ENCODE assay signal across 20 cellular contexts in the genomic region with DNA sequence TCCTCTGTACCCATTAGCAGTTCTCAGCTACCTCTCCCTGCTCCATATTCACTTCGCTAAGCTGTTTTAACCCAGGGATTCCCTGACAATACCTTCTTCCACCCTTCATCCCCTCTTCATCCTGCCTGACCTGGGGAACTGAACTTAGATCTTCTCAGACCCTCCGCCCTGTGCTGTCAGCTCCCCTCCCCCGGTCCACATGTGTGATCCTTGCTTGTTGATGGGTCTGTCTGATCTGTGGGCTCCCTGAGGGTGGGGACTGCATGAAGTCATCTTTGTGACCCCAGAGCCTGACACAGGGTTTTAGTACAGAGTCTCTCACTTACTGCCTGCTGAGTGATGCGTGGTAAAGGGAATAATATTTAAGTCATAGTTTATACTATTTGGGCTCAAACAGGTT.
"Had no signal": no experiment of that assay in that cellular context is flagged by ENCODE, and none has a peak within 500 bp of the region (broad histone marks: within the 10 kb centered on the region; RNA-seq: fewer than 3 reads in every experiment).

No MANE protein-coding gene starts in this region.

- H3K4me3 Mint-ChIP-seq: activated naive CD8-positive, alpha-beta T cell treated with anti-CD3 and anti-CD28 coated beads for 36 hours; brain; mesothelial cell of epicardium; natural killer cell treated with Interleukin-12 subunit alpha and Interleukin-12 subunit beta and Interleukin-15 and Interleukin-18, amount 100 ng/mL, for 72 hours; stimulated activated memory B cell treated with anti-CD40 and anti-IgM and Interleukin-4, amounts not matched to agents 10 μg/mL and 1 μg/mL and 100 μg/mL, for 72 hours; T-cell had no signal

- H3K9me3 Mint-ChIP-seq: mesothelial cell of epicardium; natural killer cell treated with Interleukin-12 subunit alpha and Interleukin-12 subunit beta and Interleukin-15 and Interleukin-18, amount 100 ng/mL, for 72 hours; T-cell had no signal

- H3K27me3 Mint-ChIP-seq: activated naive CD8-positive, alpha-beta T cell treated with anti-CD3 and anti-CD28 coated beads for 36 hours; brain; natural killer cell treated with Interleukin-12 subunit alpha and Interleukin-12 subunit beta and Interleukin-15 and Interleukin-18, amount 100 ng/mL, for 72 hours; stimulated activated memory B cell treated with anti-CD40 and anti-IgM and Interleukin-4, amounts not matched to agents 10 μg/mL and 1 μg/mL and 100 μg/mL, for 72 hours; T-cell had no signal

- ATAC-seq: activated CD4-positive, CD25-positive, alpha-beta regulatory T cell treated with anti-CD3 and anti-CD28 coated beads, Interleukin-2, amount 50 U/mL, for 24 hours; left lobe of liver; stimulated activated memory B cell treated with anti-CD40 and anti-IgM and Interleukin-4, amounts not matched to agents 10 μg/mL and 1 μg/mL and 100 μg/mL, for 72 hours; T-cell had no signal

- H3K4me1 Mint-ChIP-seq: activated naive CD8-positive, alpha-beta T cell treated with anti-CD3 and anti-CD28 coated beads for 36 hours; brain; mesothelial cell of epicardium; stimulated activated memory B cell treated with anti-CD40 and anti-IgM and Interleukin-4, amounts not matched to agents 10 μg/mL and 1 μg/mL and 100 μg/mL, for 72 hours; T-cell had no signal

- H3K9me3 ChIP-seq: tibial artery, uterus had no signal

- H3K4me1 ChIP-seq: spleen, tibial artery, uterus had no signal

- H3K4me3 ChIP-seq: lung, spleen, tibial artery, uterus had no signal

- DNase-seq: activated CD4-positive, alpha-beta T cell treated with anti-CD3 and anti-CD28 coated beads, Interleukin-2, amount 50 U/mL, for 1 hour; activated naive CD4-positive, alpha-beta T cell; activated naive CD8-positive, alpha-beta T cell treated with anti-CD3 and anti-CD28 coated beads for 36 hours; caudate nucleus; foreskin melanocyte; kidney; nucleus accumbens; spleen; stimulated activated CD4-positive, alpha-beta T cell treated with anti-CD3 and anti-CD28 coated beads, Interleukin-4, amount 100 ng/mL, for 4 hours; T-cell; T-helper 9 cell; uterus had no signal

- H3K27ac Mint-ChIP-seq: activated naive CD8-positive, alpha-beta T cell treated with anti-CD3 and anti-CD28 coated beads for 36 hours; brain; mesothelial cell of epicardium; natural killer cell treated with Interleukin-12 subunit alpha and Interleukin-12 subunit beta and Interleukin-15 and Interleukin-18, amount 100 ng/mL, for 72 hours; stimulated activated memory B cell treated with anti-CD40 and anti-IgM and Interleukin-4, amounts not matched to agents 10 μg/mL and 1 μg/mL and 100 μg/mL, for 72 hours; T-cell had no signal

- H3K36me3 ChIP-seq: uterus had no signal

- H3K27me3 ChIP-seq: spleen, tibial artery, uterus had no signal

- H3K27ac ChIP-seq: spleen, tibial artery, uterus had no signal
